In genomic region chr17:78839173-78839761, GRCh38 we compare ENCODE assay signal across 8 cellular contexts. TPM values are rescaled to one million over a fixed set of nuclear protein-coding genes. Genes with fewer than 3 reads are reported as not detected.
DNase-seq lines count a peak whose midpoint lies in the region; ATAC-seq, FAIRE-seq and TF ChIP-seq lines count a peak whose summit lies in the region.

No MANE protein-coding gene starts in this region.

- POLR2A ChIA-PET in GM12878 (lab: Charles Lee) = no interaction called here

- TF ChIP-seq CTCF in GM12878 (IDR thresholded peaks at IDR 0.05 in 2 of 3, conservative IDR thresholded peaks at IDR 0.05 in 1 of 3; ENCODE audit: control insufficient read depth in 2 of 3, extremely low read depth in 1 of 3, insufficient read depth in 1 of 3, low read depth in 3 of 3, low read length in 3 of 3) (no peak), lung (IDR thresholded peaks at IDR 0.05; ENCODE audit: control extremely low read depth, extremely low read depth) (no peak)

- intact Hi-C loops in GM12878 (cut with micrococcal nuclease; ENCODE audit: unreplicated experiment) = no loop called here

- CTCF ChIA-PET in GM12878 (lab: Yijun Ruan, JAX) = no interaction called here

- 33% methylated on average over 13 of the region's 13 CpGs for WGBS in HUES64
- WGBS in GM12878 (ENCODE audit: insufficient coverage, insufficient replicate concordance, low lambda C conversion rate, missing lambda C conversion rate) = 9% methylated on average over 13 of the region's 13 CpGs
- 27 to 35% methylated on average over 13 of the region's 13 CpGs for WGBS in lung, 2 donors

- peaks cover 42 to 46% (median 45%) of the 10 kb centered on the region in 11 experiments for H3K36me3 ChIP-seq in BLaER1 treated with 17β-estradiol and CSF1 and Interleukin-3, amounts not matched to agents 10 nM and 100 nM
- H3K36me3 ChIP-seq in HUES64 (ENCODE audit: insufficient read depth, low read length) (peaks cover 38% of the 10 kb centered on the region), GM12878 (ENCODE audit: control insufficient read depth in 2 of 2, insufficient read depth in 2 of 2, low read length in 1 of 2) (peaks cover 14 to 18% of the 10 kb centered on the region in 2 experiments; a peak in 3 of 4 replicates), lung (ENCODE audit: control insufficient read depth in 2 of 2, insufficient read depth in 2 of 2, low read length in 2 of 2) (peaks cover 19 to 22% of the 10 kb centered on the region in 2 donors)

- RAD21 ChIA-PET in GM12878 (lab: Charles Lee; ENCODE audit: unreplicated experiment) = no interaction called here

- no peak for TF ChIP-seq EP300 in GM12878 (IDR thresholded peaks at IDR 0.05; ENCODE audit: borderline replicate concordance in 1 of 2, control insufficient read depth in 1 of 2, low read depth in 2 of 2, low read length in 2 of 2)

- peak overlapping the region; percentile 90 to 99 (median 95) for H3K9ac ChIP-seq in BLaER1 treated with 17β-estradiol and CSF1 and Interleukin-3, amounts not matched to agents 10 nM and 100 nM
- H3K9ac ChIP-seq in HUES64 (ENCODE audit: low read depth, low read length) = peak overlapping the region; percentile 92
- peak overlapping the region; percentile 98 for H3K9ac ChIP-seq in GM12878 (ENCODE audit: control insufficient read depth, insufficient read depth, low read length)

- H3K9me3 ChIP-seq in BLaER1 treated with 17β-estradiol and CSF1 and Interleukin-3, amounts not matched to agents 10 nM and 100 nM (replicated peaks in 1 of 11) = no peaks in the 10 kb centered on the region
- H3K9me3 ChIP-seq in HUES64 (ENCODE audit: insufficient read depth, low read depth, low read length) (no peaks in the 10 kb centered on the region), GM12878 (replicated peaks; ENCODE audit: control insufficient read depth, insufficient read depth, low read length) (no peaks in the 10 kb centered on the region), lung (ENCODE audit: control insufficient read depth in 2 of 2, insufficient read depth in 1 of 2, low read length in 1 of 2) (no peaks in the 10 kb centered on the region)

- DNase-seq in GM12878 (ENCODE audit: low read depth, low spot score) (no peak), lung (ENCODE audit: low spot score) (no peak), NOMO-1 treated with dmso at 0.1 percent for 144 hours (lab: John Stamatoyannopoulos, UW; ENCODE audit: unreplicated experiment) (no peak), UCSD-AML1 (lab: John Stamatoyannopoulos, UW; ENCODE audit: unreplicated experiment) (no peak), amygdala (lab: John Stamatoyannopoulos, UW) (no peak)

- in situ Hi-C loops in GM12878 (cut with MboI) = no loop called here

- H4K20me1 ChIP-seq in BLaER1 treated with 17β-estradiol and CSF1 and Interleukin-3, amounts not matched to agents 10 nM and 100 nM = peaks cover 10 to 62% (median 53%) of the 10 kb centered on the region in 11 experiments; a peak in 21 of 22 replicates
- H4K20me1 ChIP-seq in GM12878 (ENCODE audit: control insufficient read depth, insufficient read depth) = no peaks in the 10 kb centered on the region; the same call in 1 of the 2 replicates

- H3K27me3 ChIP-seq in BLaER1 treated with 17β-estradiol and CSF1 and Interleukin-3, amounts not matched to agents 10 nM and 100 nM = no peaks in the 10 kb centered on the region
- H3K27me3 ChIP-seq in HUES64 (ENCODE audit: insufficient read depth, low read length) (no peaks in the 10 kb centered on the region), GM12878 (replicated peaks in 1 of 2; ENCODE audit: control insufficient read depth in 2 of 2, insufficient read depth in 2 of 2, low read length in 1 of 2) (no peaks in the 10 kb centered on the region), lung (ENCODE audit: control insufficient read depth, insufficient read depth) (no peaks in the 10 kb centered on the region)

- peak; percentile 90 for FAIRE-seq in GM12878 (lab: Jason Lieb, UNC)

- TF ChIP-seq POLR2A in GM12878 (IDR thresholded peaks at IDR 0.05; ENCODE audit: low read depth, low read length) = no peak

- ATAC-seq in GM12878 = no peak
- no peak for ATAC-seq in lung (ENCODE audit: insufficient read depth, low FRiP score)
- ATAC-seq in esophagus mucosa = no peak

- no peak overlapping the region for H2AFZ ChIP-seq in GM12878 (ENCODE audit: control insufficient read depth, low read depth, low read length)

- peaks cover 50% of the 10 kb centered on the region for H3K79me2 ChIP-seq in GM12878 (ENCODE audit: control insufficient read depth, insufficient read depth, low read length)

- SMC1A ChIA-PET in GM12878 (lab: Charles Lee; ENCODE audit: uncharacterized antibody, unreplicated experiment) = no interaction called here

- H3K4me1 ChIP-seq in BLaER1 treated with 17β-estradiol and CSF1 and Interleukin-3, amounts not matched to agents 10 nM and 100 nM = peaks cover 30 to 50% (median 38%) of the 10 kb centered on the region in 10 experiments
- H3K4me1 ChIP-seq in HUES64 (ENCODE audit: insufficient read depth, low read length) (peaks cover 10% of the 10 kb centered on the region; the same call in 1 of the 2 replicates), GM12878 (ENCODE audit: control insufficient read depth, insufficient read depth, low read length) (peaks cover 4% of the 10 kb centered on the region), lung (ENCODE audit: control insufficient read depth in 2 of 2, insufficient read depth in 2 of 2, low read length in 2 of 2) (peaks cover 0 to 8% of the 10 kb centered on the region in 2 donors)

- H3K4me3 ChIP-seq in BLaER1 treated with 17β-estradiol and CSF1 and Interleukin-3, amounts not matched to agents 10 nM and 100 nM = peak overlapping the region; percentile 79 to 97 (median 92)
- H3K4me3 ChIP-seq in HUES64 (ENCODE audit: low read length) = peak overlapping the region; percentile 78
- peak overlapping the region; percentile 75 for H3K4me3 ChIP-seq in GM12878
- H3K4me3 ChIP-seq in lung = peak overlapping the region; percentile 81

- peak overlapping the region; percentile 90 to 97 (median 95) for H3K27ac ChIP-seq in BLaER1 treated with 17β-estradiol and CSF1 and Interleukin-3, amounts not matched to agents 10 nM and 100 nM
- H3K27ac ChIP-seq in HUES64 (ENCODE audit: low read depth, low read length) = no peak overlapping the region
- H3K27ac ChIP-seq in GM12878 (ENCODE audit: control insufficient read depth, insufficient read depth) = peak overlapping the region; percentile 83
- peak overlapping the region; percentile 86 to 97 for H3K27ac ChIP-seq in lung (ENCODE audit: low read depth in 1 of 2, low read length in 1 of 2)

- H3K4me2 ChIP-seq in BLaER1 treated with 17β-estradiol and CSF1 and Interleukin-3, amounts not matched to agents 10 nM and 100 nM = peak overlapping the region; percentile 89 to 98 (median 95)
- H3K4me2 ChIP-seq in GM12878 (ENCODE audit: control insufficient read depth, insufficient read depth) = peak overlapping the region; percentile 76

- TSS peak; percentile 39 for BruUV-seq in GM12878 (replicated peaks; lab: Mats Ljungman, UMichigan)

- no peak for TF ChIP-seq RAD21 in GM12878 (IDR thresholded peaks at IDR 0.05; ENCODE audit: insufficient read depth, low read depth, low read length)

RNA-seq across cellular contexts. Expression of gene USP36, which starts 1.3 kb away (rescaled TPM):
- polyA plus RNA-seq in HUES64 (2013, experiment 1 of 2) = 34.8 TPM
- polyA plus RNA-seq in HUES64 (2013, experiment 2 of 2) = 28.7 TPM
- 132 and 138 TPM in 2 replicates for total RNA-seq in GM12878 (2013; cell fraction: nucleolus; rRNA removed)
- 13.6 and 19.7 TPM in 2 replicates for total RNA-seq in GM12878 (2014; rRNA removed)
- total RNA-seq in GM12878 (2014; rRNA removed; fragmentation: Illumina TruSeq; extraction: Trizol) = 15.6 and 18.5 TPM in 2 replicates
- 65.7 and 72.6 TPM in 2 replicates for total RNA-seq in GM12878 (2021)
- 30.5 TPM for polyA plus RNA-seq in GM12878 (2011; ENCODE audit: low read depth)
- polyA plus RNA-seq in GM12878 (2011; rRNA removed) = 19.2 and 35.0 TPM in 2 replicates
- 25.6 and 32.8 TPM in 2 replicates for polyA plus RNA-seq in GM12878 (2011; cell fraction: cytosol; rRNA removed)
- polyA plus RNA-seq in GM12878 (2011; cell fraction: nucleus; rRNA removed) = 105 and 115 TPM in 2 replicates
- 45.1 and 52.4 TPM in 2 replicates for polyA plus RNA-seq in GM12878 (2012)
- polyA plus RNA-seq in GM12878 (2014; fragmentation: Illumina TruSeq; extraction: Trizol) = 36.0 and 43.0 TPM in 2 replicates
- 10 to 100 TPM in 1 of 2 experiments, 1 to 10 TPM in 1; 7.2 to 12.4 TPM for polyA plus RNA-seq in GM12878 (2014; fragmentation: Nextera tagmentation; extraction: Ambion mirVana)
- polyA plus RNA-seq in GM12878 (2014; rRNA removed) = 33.1 and 41.6 TPM in 2 replicates
- 10 to 100 TPM; 34.1 to 34.8 TPM for polyA plus RNA-seq in GM12878 (2016; fragmentation: Nextera tagmentation; extraction: Ambion mirVana)
- 43.5 and 52.6 TPM in 2 replicates for polyA minus RNA-seq in GM12878 (2011; rRNA and poly(A)+ RNA removed)
- 8.3 and 19.9 TPM in 2 replicates for polyA minus RNA-seq in GM12878 (2011; cell fraction: cytosol; rRNA and poly(A)+ RNA removed)
- 28.8 and 38.0 TPM in 2 replicates for polyA minus RNA-seq in GM12878 (2011; cell fraction: nucleus; rRNA and poly(A)+ RNA removed)
- total RNA-seq in lung = 10 to 100 TPM; 56.4 to 61.5 TPM
- 10 to 100 TPM; 22.2 to 33.3 TPM for polyA plus RNA-seq in lung
- total RNA-seq in esophagus mucosa = 26.4 TPM

RNA-seq across cellular contexts. Expression of gene CYTH1, which starts 57.2 kb away (rescaled TPM):
- polyA plus RNA-seq in HUES64 (2013, experiment 1 of 2) = 8.5 TPM
- 10.0 TPM for polyA plus RNA-seq in HUES64 (2013, experiment 2 of 2)
- 559 and 619 TPM in 2 replicates for total RNA-seq in GM12878 (2013; cell fraction: nucleolus; rRNA removed)
- total RNA-seq in GM12878 (2014; rRNA removed) = 92.6 and 97.8 TPM in 2 replicates
- total RNA-seq in GM12878 (2014; rRNA removed; fragmentation: Illumina TruSeq; extraction: Trizol) = 130 and 134 TPM in 2 replicates
- 165 and 167 TPM in 2 replicates for total RNA-seq in GM12878 (2021)
- 88.3 TPM for polyA plus RNA-seq in GM12878 (2011; ENCODE audit: low read depth)
- 141 and 188 TPM in 2 replicates for polyA plus RNA-seq in GM12878 (2011; rRNA removed)
- 170 and 179 TPM in 2 replicates for polyA plus RNA-seq in GM12878 (2011; cell fraction: cytosol; rRNA removed)
- 778 and 997 TPM in 2 replicates for polyA plus RNA-seq in GM12878 (2011; cell fraction: nucleus; rRNA removed)
- polyA plus RNA-seq in GM12878 (2012) = 136 and 161 TPM in 2 replicates
- polyA plus RNA-seq in GM12878 (2014; fragmentation: Illumina TruSeq; extraction: Trizol) = 160 and 179 TPM in 2 replicates
- 10 to 100 TPM in 1 of 2 experiments, 1 to 10 TPM in 1; 6.6 to 11.8 TPM for polyA plus RNA-seq in GM12878 (2014; fragmentation: Nextera tagmentation; extraction: Ambion mirVana)
- polyA plus RNA-seq in GM12878 (2014; rRNA removed) = 162 and 172 TPM in 2 replicates
- polyA plus RNA-seq in GM12878 (2016; fragmentation: Nextera tagmentation; extraction: Ambion mirVana) = 100 to 1,000 TPM; 138 to 153 TPM
- 135 and 140 TPM in 2 replicates for polyA minus RNA-seq in GM12878 (2011; rRNA and poly(A)+ RNA removed)
- polyA minus RNA-seq in GM12878 (2011; cell fraction: cytosol; rRNA and poly(A)+ RNA removed) = 38.6 and 44.8 TPM in 2 replicates
- polyA minus RNA-seq in GM12878 (2011; cell fraction: nucleus; rRNA and poly(A)+ RNA removed) = 165 and 192 TPM in 2 replicates
- total RNA-seq in lung = 10 to 100 TPM; 67.0 to 97.2 TPM
- 10 to 100 TPM; 50.5 to 85.1 TPM for polyA plus RNA-seq in lung
- 54.7 TPM for total RNA-seq in esophagus mucosa
